Comparison of ENCODE assay signal across 15 cellular contexts in genomic region chr9:121738969-121739368, GRCh38.
DNase-seq lines count a peak whose midpoint lies in the region; ATAC-seq, FAIRE-seq and TF ChIP-seq lines count a peak whose summit lies in the region.
"Had no signal": no experiment of that assay in that cellular context is flagged by ENCODE, and none has a peak within 500 bp of the region (broad histone marks: within the 10 kb centered on the region; RNA-seq: fewer than 3 reads in every experiment).

No MANE protein-coding gene starts in this region.

- intact Hi-C loops in heart left ventricle (cut with DNase I) (loop anchor here in 4 of 10 donors (2.0 to 10.0 kb wide), 4 partner anchors 42 to 194 kb away; no protein-coding TSS in a partner anchor), right cardiac atrium (cut with DNase I) (no loop called here), colonic mucosa (cut with DNase I) (no loop called here)

- 53 to 76% (median 65%) methylated on average over 1 of the region's 1 CpG for WGBS in heart left ventricle, 4 donors
- WGBS in right cardiac atrium: 71% methylated on average over 1 of the region's 1 CpG

- H3K4me3 ChIP-seq in heart left ventricle (no peak overlapping the region), right cardiac atrium (ENCODE audit: low read length) (no peak overlapping the region), colonic mucosa (peak overlapping the region; percentile 44), mucosa of rectum (ENCODE audit: low read length in 2 of 2) (peak overlapping the region; percentile 64 to 82)
- H3K4me3 ChIP-seq: HAP-1, skin epidermis had no signal

- FAIRE-seq in H54 (lab: Jason Lieb, UNC): no peak

- peak overlapping the region in 9 of 12 donors; percentile 23 to 99 (median 50) for H3K27ac ChIP-seq in heart left ventricle
- H3K27ac ChIP-seq in right cardiac atrium (ENCODE audit: low read length): no peak overlapping the region
- H3K27ac ChIP-seq in colonic mucosa: peak overlapping the region; percentile 95
- H3K27ac ChIP-seq in mucosa of rectum (ENCODE audit: low read depth in 2 of 2, low read length in 2 of 2): peak overlapping the region; percentile 94 to 98

- H3K9me3 Mint-ChIP-seq in type B pancreatic cell: no peaks in the 10 kb centered on the region

- H3K27me3 Mint-ChIP-seq in type B pancreatic cell: peaks cover 13% of the 10 kb centered on the region

- H3K36me3 ChIP-seq in heart left ventricle (no peaks in the 10 kb centered on the region), colonic mucosa (no peaks in the 10 kb centered on the region), mucosa of rectum (ENCODE audit: control insufficient read depth in 2 of 2, insufficient read depth in 2 of 2, low read length in 2 of 2) (peaks cover 0 to 4% of the 10 kb centered on the region in 2 donors)
- H3K36me3 ChIP-seq: HAP-1 had no signal

- H3K27me3 ChIP-seq in heart left ventricle: peaks cover 0 to 10% (median 0%) of the 10 kb centered on the region in 9 donors
- H3K27me3 ChIP-seq in right cardiac atrium (ENCODE audit: control insufficient read depth, insufficient read depth): no peaks in the 10 kb centered on the region
- no peaks in the 10 kb centered on the region for H3K27me3 ChIP-seq in colonic mucosa
- H3K27me3 ChIP-seq in mucosa of rectum (ENCODE audit: control insufficient read depth in 2 of 2, insufficient read depth in 2 of 2, low read length in 2 of 2): no peaks in the 10 kb centered on the region

- DNase-seq in heart left ventricle: no peak
- no peak for DNase-seq in right cardiac atrium
- peak; percentile 59 for DNase-seq in colonic mucosa
- DNase-seq in type B pancreatic cell (ENCODE audit: extremely low spot score, unreplicated experiment): no peak
- no peak for DNase-seq in activated CD4-positive, alpha-beta T cell treated with anti-CD3 and anti-CD28 coated beads, Interleukin-2, amount 50 U/mL, for 48 hours
- no peak for DNase-seq in H54 (ENCODE audit: insufficient read length, low spot score)
- no peak for DNase-seq in hippocampal formation (lab: John Stamatoyannopoulos, UW)
- DNase-seq: ACHN; activated CD8-positive, alpha-beta memory T cell treated with anti-CD3 and anti-CD28 coated beads, Interleukin-2, amount 50 U/mL, for 4 hours; effector memory CD4-positive, alpha-beta T cell; NCI-H1436 treated with DMSO at 0.1 percent for 48 hours; NCI-H510A treated with DMSO at 0.1 percent for 48 hours had no signal

- H3K9ac ChIP-seq in colonic mucosa (ENCODE audit: low read depth in 2 of 2, low read length in 2 of 2): peak overlapping the region; percentile 28 to 94
- peak overlapping the region; percentile 84 to 94 for H3K9ac ChIP-seq in mucosa of rectum (ENCODE audit: low read depth in 1 of 2, low read length in 2 of 2)

- TF ChIP-seq POLR2A in heart left ventricle (IDR thresholded peaks at IDR 0.05): no peak
- TF ChIP-seq POLR2A in H54 (IDR thresholded peaks at IDR 0.05; ENCODE audit: low read depth, low read length): no peak

- ATAC-seq in heart left ventricle: no peak
- no peak for ATAC-seq in right cardiac atrium

- H3K4me1 ChIP-seq in heart left ventricle: peaks cover 24 to 96% (median 93%) of the 10 kb centered on the region in 12 donors
- peaks cover 42% of the 10 kb centered on the region for H3K4me1 ChIP-seq in right cardiac atrium (ENCODE audit: control insufficient read depth, insufficient read depth, low read length)
- H3K4me1 ChIP-seq in colonic mucosa: peaks cover 22% of the 10 kb centered on the region
- H3K4me1 ChIP-seq in mucosa of rectum (ENCODE audit: control insufficient read depth in 2 of 2, insufficient read depth in 2 of 2, low read length in 2 of 2): peaks cover 67 to 87% of the 10 kb centered on the region in 2 donors

- H3K4me3 Mint-ChIP-seq in type B pancreatic cell: peak overlapping the region; percentile 32

- H3K27ac Mint-ChIP-seq in type B pancreatic cell: peak overlapping the region; percentile 16

- H3K36me3 Mint-ChIP-seq in type B pancreatic cell: no peaks in the 10 kb centered on the region

- peaks cover 64% of the 10 kb centered on the region for H3K4me1 Mint-ChIP-seq in type B pancreatic cell (ENCODE audit: unreplicated experiment)

- H3K9me3 ChIP-seq in heart left ventricle (no peaks in the 10 kb centered on the region), right cardiac atrium (ENCODE audit: control insufficient read depth, low read length) (no peaks in the 10 kb centered on the region), colonic mucosa (no peaks in the 10 kb centered on the region), mucosa of rectum (ENCODE audit: control insufficient read depth in 2 of 2, low read length in 2 of 2) (no peaks in the 10 kb centered on the region)
- H3K9me3 ChIP-seq: HAP-1 had no signal

- TF ChIP-seq CTCF in heart left ventricle (IDR thresholded peaks at IDR 0.05) (no peak), colonic mucosa (IDR thresholded peaks at IDR 0.05) (no peak), type B pancreatic cell (conservative IDR thresholded peaks at IDR 0.05) (no peak)

Comparison
In these comparisons a context has a peak if more than half of its experiments do, and no peak if none do; other contexts are left out.
1. H3K4me3 ChIP-seq: peak in colonic mucosa (single experiment) and mucosa of rectum (2 of 2); none in heart left ventricle (0 of 12) and right cardiac atrium (single experiment).